ENCODE assay signal across 19 cellular contexts in genomic region chr3:58394339-58394738, GRCh38.
"Had no signal": no experiment of that assay in that cellular context is flagged by ENCODE, and none has a peak within 500 bp of the region (broad histone marks: within the 10 kb centered on the region; RNA-seq: fewer than 3 reads in every experiment).

No MANE protein-coding gene starts in this region.

- H3K9me3 ChIP-seq: esophagus muscularis mucosa, tibial artery had no signal

- H3K27ac ChIP-seq: esophagus muscularis mucosa, hepatocyte, tibial artery, WERI-Rb-1 had no signal

- ATAC-seq: activated CD4-positive, alpha-beta T cell treated with anti-CD3 and anti-CD28 coated beads for 36 hours; activated CD8-positive, alpha-beta T cell treated with anti-CD3 and anti-CD28 coated beads for 36 hours; activated T-cell treated with anti-CD3 and anti-CD28 coated beads, Interleukin-2, amount 50 U/mL, for 4 hours had no signal

- H3K4me3 ChIP-seq: esophagus muscularis mucosa, hepatocyte, tibial artery had no signal

- DNase-seq: activated CD4-positive, alpha-beta T cell treated with anti-CD3 and anti-CD28 coated beads for 36 hours; activated CD8-positive, alpha-beta T cell treated with anti-CD3 and anti-CD28 coated beads for 36 hours; activated naive CD4-positive, alpha-beta T cell treated with anti-CD3 and anti-CD28 coated beads for 36 hours; activated T-cell treated with anti-CD3 and anti-CD28 coated beads, Interleukin-2, amount 50 U/mL, for 4 hours; anterior cingulate cortex; cortex of kidney; effector CD4-positive, alpha-beta T cell; foreskin fibroblast; midbrain; nephron progenitor cell; occipital lobe; stimulated activated CD4-positive, alpha-beta T cell treated with anti-CD3 and anti-CD28 coated beads, Interleukin-1b, Interleukin-23, amount 100 ng/mL, for 48 hours; stimulated activated CD8-positive, alpha-beta memory T cell treated with anti-CD3 and anti-CD28 coated beads, Interleukin-4, amount 100 ng/mL, for 48 hours; stimulated activated naive CD4-positive, alpha-beta T cell; T-helper 2 cell; tibial artery; WERI-Rb-1 had no signal

- H3K27me3 ChIP-seq: esophagus muscularis mucosa, hepatocyte, tibial artery had no signal

- H3K4me1 ChIP-seq: tibial artery had no signal
